18 cellular contexts compared by ENCODE assay signal in the genomic region with DNA sequence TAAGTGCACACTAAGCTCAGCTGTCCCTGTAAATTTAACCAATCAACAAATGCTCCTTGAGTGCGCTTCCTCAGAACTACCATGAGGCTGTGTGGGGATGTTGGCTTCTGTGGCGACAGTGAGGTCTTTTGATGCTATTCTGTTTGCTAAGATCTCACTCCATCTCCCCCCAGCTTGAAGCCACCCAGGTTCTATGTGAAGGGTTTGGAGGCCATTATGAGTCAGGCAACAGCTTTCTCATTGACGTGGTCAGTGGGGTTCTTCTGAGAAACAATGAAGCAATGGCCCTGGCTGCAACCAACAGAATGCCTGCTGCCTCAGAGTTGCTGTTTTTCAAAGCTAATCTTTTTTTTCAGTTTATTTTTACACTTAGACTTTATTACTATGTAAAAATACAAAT.
DNase-seq lines count a peak whose midpoint lies in the region; ATAC-seq and TF ChIP-seq lines count a peak whose summit lies in the region.
"Had no signal": no experiment of that assay in that cellular context is flagged by ENCODE, and none has a peak within 500 bp of the region (broad histone marks: within the 10 kb centered on the region; RNA-seq: fewer than 3 reads in every experiment).

No MANE protein-coding gene starts in this region.

- H3K4me3 ChIP-seq in NT2/D1 (ENCODE audit: insufficient read length, low read depth) (no peak overlapping the region), body of pancreas (no peak overlapping the region)
- H3K4me3 ChIP-seq: skin epidermis, suprapubic skin had no signal

- H3K9me3 ChIP-seq in NT2/D1 (ENCODE audit: insufficient read depth, low read length) (peaks cover 11% of the 10 kb centered on the region), body of pancreas (peaks cover 0 to 6% (median 0%) of the 10 kb centered on the region in 3 donors)

- WGBS in body of pancreas, 2 donors = 63 to 68% methylated on average over 3 of the region's 3 CpGs

- no peak for TF ChIP-seq CTCF in body of pancreas (IDR thresholded peaks at IDR 0.05)

- H3K9me3 Mint-ChIP-seq in activated CD4-positive, alpha-beta T cell treated with anti-CD3 and anti-CD28 coated beads for 36 hours (ENCODE audit: low read depth) = peaks cover 12% of the 10 kb centered on the region
- H3K9me3 Mint-ChIP-seq in stimulated activated effector memory CD8-positive, alpha-beta T cell treated with anti-CD3 and anti-CD28 coated beads, Interleukin-12 subunit alpha, Interleukin-12 subunit beta, amount 100 ng/mL, for 72 hours = peaks cover 12% of the 10 kb centered on the region
- H3K9me3 Mint-ChIP-seq in natural killer cell treated with Interleukin-12 subunit alpha and Interleukin-12 subunit beta and Interleukin-15 and Interleukin-18, amount 100 ng/mL, for 72 hours = no peaks in the 10 kb centered on the region

- H3K4me1 ChIP-seq in NT2/D1 (ENCODE audit: insufficient read depth, insufficient read length) = no peaks in the 10 kb centered on the region
- H3K4me1 ChIP-seq in body of pancreas = no peaks in the 10 kb centered on the region
- H3K4me1 ChIP-seq: suprapubic skin had no signal

- H3K9ac ChIP-seq in NT2/D1 (ENCODE audit: insufficient read length, low read depth) = no peak overlapping the region

- H3K27ac Mint-ChIP-seq in activated CD4-positive, alpha-beta T cell treated with anti-CD3 and anti-CD28 coated beads for 36 hours = no peak overlapping the region
- no peak overlapping the region for H3K27ac Mint-ChIP-seq in stimulated activated effector memory CD8-positive, alpha-beta T cell treated with anti-CD3 and anti-CD28 coated beads, Interleukin-12 subunit alpha, Interleukin-12 subunit beta, amount 100 ng/mL, for 72 hours
- H3K27ac Mint-ChIP-seq in natural killer cell treated with Interleukin-12 subunit alpha and Interleukin-12 subunit beta and Interleukin-15 and Interleukin-18, amount 100 ng/mL, for 72 hours = no peak overlapping the region
- H3K27ac Mint-ChIP-seq: nephron had no signal

- H3K27me3 ChIP-seq in NT2/D1 (ENCODE audit: insufficient read depth, insufficient read length) (no peaks in the 10 kb centered on the region), body of pancreas (no peaks in the 10 kb centered on the region)
- H3K27me3 ChIP-seq: suprapubic skin had no signal

- H3K27ac ChIP-seq in body of pancreas = no peak overlapping the region
- H3K27ac ChIP-seq: RWPE1, skin epidermis, suprapubic skin had no signal

- intact Hi-C loops in activated CD4-positive, alpha-beta T cell treated with anti-CD3 and anti-CD28 coated beads for 36 hours (cut with DNase I, micrococcal nuclease) = no loop called here
- intact Hi-C loops in body of pancreas (cut with DNase I) = no loop called here

- ATAC-seq in activated CD4-positive, alpha-beta T cell treated with anti-CD3 and anti-CD28 coated beads for 36 hours = no peak
- peak; percentile 31 for ATAC-seq in stimulated activated effector memory CD8-positive, alpha-beta T cell treated with anti-CD3 and anti-CD28 coated beads, Interleukin-12 subunit alpha, Interleukin-12 subunit beta, amount 100 ng/mL, for 72 hours
- ATAC-seq in natural killer cell treated with Interleukin-12 subunit alpha and Interleukin-12 subunit beta and Interleukin-15 and Interleukin-18, amount 100 ng/mL, for 72 hours = no peak
- ATAC-seq in body of pancreas = no peak

- CTCF ChIA-PET in activated CD4-positive, alpha-beta T cell treated with anti-CD3 and anti-CD28 coated beads for 36 hours (lab: Charles Lee) = interaction anchor here (0.6 kb wide), 1 partner anchor 113 kb away, joined by 3 read pairs; no protein-coding TSS in a partner anchor

- H3K36me3 ChIP-seq in NT2/D1 (ENCODE audit: insufficient read depth, insufficient read length, low read length) (no peaks in the 10 kb centered on the region), body of pancreas (replicated peaks in 1 of 2; ENCODE audit: insufficient read depth in 1 of 2, low read depth in 2 of 2) (no peaks in the 10 kb centered on the region)
- H3K36me3 ChIP-seq: suprapubic skin had no signal

- POLR2A ChIA-PET in activated CD4-positive, alpha-beta T cell treated with anti-CD3 and anti-CD28 coated beads for 36 hours (lab: Charles Lee) = no interaction called here

- no peaks in the 10 kb centered on the region for H3K4me1 Mint-ChIP-seq in activated CD4-positive, alpha-beta T cell treated with anti-CD3 and anti-CD28 coated beads for 36 hours
- H3K4me1 Mint-ChIP-seq in stimulated activated effector memory CD8-positive, alpha-beta T cell treated with anti-CD3 and anti-CD28 coated beads, Interleukin-12 subunit alpha, Interleukin-12 subunit beta, amount 100 ng/mL, for 72 hours = no peaks in the 10 kb centered on the region
- no peaks in the 10 kb centered on the region for H3K4me1 Mint-ChIP-seq in natural killer cell treated with Interleukin-12 subunit alpha and Interleukin-12 subunit beta and Interleukin-15 and Interleukin-18, amount 100 ng/mL, for 72 hours (ENCODE audit: low read depth in 2 of 2)
- H3K4me1 Mint-ChIP-seq: nephron had no signal

- DNase-seq in activated CD4-positive, alpha-beta T cell treated with anti-CD3 and anti-CD28 coated beads for 36 hours = peak; percentile 4
- no peak for DNase-seq in activated CD4-positive, alpha-beta T cell treated with anti-CD3 and anti-CD28 coated beads for 4 hours
- DNase-seq in NT2/D1 (ENCODE audit: low read depth, low spot score) (peak; percentile 63), fibroblast of gingiva (ENCODE audit: low read depth) (peak; percentile 6), NCI-H128 (lab: John Stamatoyannopoulos, UW; ENCODE audit: unreplicated experiment) (no peak), body of pancreas (no peak)
- no peak for DNase-seq in stimulated activated effector memory CD8-positive, alpha-beta T cell treated with anti-CD3 and anti-CD28 coated beads, Interleukin-12 subunit alpha, Interleukin-12 subunit beta, amount 100 ng/mL, for 72 hours (ENCODE audit: low spot score in 2 of 2)
- no peak for DNase-seq in natural killer cell treated with Interleukin-12 subunit alpha and Interleukin-12 subunit beta and Interleukin-15 and Interleukin-18, amount 100 ng/mL, for 72 hours (ENCODE audit: low spot score)
- DNase-seq: effector CD4-positive, alpha-beta T cell; hypothalamus; mesenchymal stem cell; NCI-H1694 treated with DMSO at 0.1 percent for 48 hours; NCI-H446; stimulated activated CD4-positive, alpha-beta T cell treated with anti-CD3 and anti-CD28 coated beads, Interleukin-4, amount 100 ng/mL, for 4 hours had no signal

- H3K4me3 Mint-ChIP-seq in activated CD4-positive, alpha-beta T cell treated with anti-CD3 and anti-CD28 coated beads for 36 hours = no peak overlapping the region
- no peak overlapping the region for H3K4me3 Mint-ChIP-seq in stimulated activated effector memory CD8-positive, alpha-beta T cell treated with anti-CD3 and anti-CD28 coated beads, Interleukin-12 subunit alpha, Interleukin-12 subunit beta, amount 100 ng/mL, for 72 hours
- no peak overlapping the region for H3K4me3 Mint-ChIP-seq in natural killer cell treated with Interleukin-12 subunit alpha and Interleukin-12 subunit beta and Interleukin-15 and Interleukin-18, amount 100 ng/mL, for 72 hours
- H3K4me3 Mint-ChIP-seq: nephron had no signal

- no peaks in the 10 kb centered on the region for H3K36me3 Mint-ChIP-seq in activated CD4-positive, alpha-beta T cell treated with anti-CD3 and anti-CD28 coated beads for 36 hours (ENCODE audit: low read depth)
- no peaks in the 10 kb centered on the region for H3K36me3 Mint-ChIP-seq in stimulated activated effector memory CD8-positive, alpha-beta T cell treated with anti-CD3 and anti-CD28 coated beads, Interleukin-12 subunit alpha, Interleukin-12 subunit beta, amount 100 ng/mL, for 72 hours
- peaks cover 6% of the 10 kb centered on the region for H3K36me3 Mint-ChIP-seq in natural killer cell treated with Interleukin-12 subunit alpha and Interleukin-12 subunit beta and Interleukin-15 and Interleukin-18, amount 100 ng/mL, for 72 hours

- no peak for TF ChIP-seq POLR2A in body of pancreas (IDR thresholded peaks at IDR 0.05)

- H3K27me3 Mint-ChIP-seq in activated CD4-positive, alpha-beta T cell treated with anti-CD3 and anti-CD28 coated beads for 36 hours = no peaks in the 10 kb centered on the region
- no peaks in the 10 kb centered on the region for H3K27me3 Mint-ChIP-seq in natural killer cell treated with Interleukin-12 subunit alpha and Interleukin-12 subunit beta and Interleukin-15 and Interleukin-18, amount 100 ng/mL, for 72 hours

Comparison
In these comparisons a context has a peak if more than half of its experiments do, and no peak if none do; other contexts are left out.
1. DNase-seq: peak in activated CD4-positive, alpha-beta T cell treated with anti-CD3 and anti-CD28 coated beads for 36 hours (single experiment), NT2/D1 (single experiment) and fibroblast of gingiva (single experiment); none in activated CD4-positive, alpha-beta T cell treated with anti-CD3 and anti-CD28 coated beads for 4 hours (0 of 2), stimulated activated effector memory CD8-positive, alpha-beta T cell treated with anti-CD3 and anti-CD28 coated beads, Interleukin-12 subunit alpha, Interleukin-12 subunit beta, amount 100 ng/mL, for 72 hours (0 of 2), natural killer cell treated with Interleukin-12 subunit alpha and Interleukin-12 subunit beta and Interleukin-15 and Interleukin-18, amount 100 ng/mL, for 72 hours (single experiment), NCI-H128 (single experiment) and body of pancreas (0 of 4).